19 cellular contexts compared by ENCODE assay signal in genomic region chr3:55191911-55192787, GRCh38.
DNase-seq lines count a peak whose midpoint lies in the region; ATAC-seq and TF ChIP-seq lines count a peak whose summit lies in the region.
"Had no signal": no experiment of that assay in that cellular context is flagged by ENCODE, and none has a peak within 500 bp of the region (broad histone marks: within the 10 kb centered on the region; RNA-seq: fewer than 3 reads in every experiment).

No MANE protein-coding gene starts in this region.

- H3K4me1 ChIP-seq in right cardiac atrium (ENCODE audit: control insufficient read depth, insufficient read depth, low read length) = no peaks in the 10 kb centered on the region

- no peak overlapping the region for H3K27ac Mint-ChIP-seq in activated T-helper 17 cell treated with anti-CD3 and anti-CD28 coated beads, Interleukin-2, amount 50 U/mL, for 72 hours
- H3K27ac Mint-ChIP-seq: brain, naive B cell, type B pancreatic cell had no signal

- peaks cover 5% of the 10 kb centered on the region for H3K9me3 Mint-ChIP-seq in activated T-helper 17 cell treated with anti-CD3 and anti-CD28 coated beads, Interleukin-2, amount 50 U/mL, for 72 hours

- H3K27me3 ChIP-seq in AG04450 (ENCODE audit: control insufficient read depth, insufficient read depth, low read length) (no peaks in the 10 kb centered on the region), right cardiac atrium (ENCODE audit: control insufficient read depth, insufficient read depth) (no peaks in the 10 kb centered on the region)

- POLR2A ChIA-PET in AG04450 (lab: Yijun Ruan, JAX) = interaction anchor here (0.5 to 1.1 kb wide), 5 partner anchors 10 to 154 kb away, joined by 3 to 7 read pairs (median 5); no protein-coding TSS in a partner anchor

- TF ChIP-seq CTCF in AG04450 (IDR thresholded peaks at IDR 0.05; ENCODE audit: low read depth, low read length) (no peak), astrocyte of the spinal cord (IDR thresholded peaks at IDR 0.05; ENCODE audit: low read depth, low read length) (no peak)

- H3K4me3 ChIP-seq in AG04450 (ENCODE audit: low read depth, low read length) (no peak overlapping the region), astrocyte of the spinal cord (ENCODE audit: low read depth, low read length) (no peak overlapping the region), right cardiac atrium (ENCODE audit: low read length) (no peak overlapping the region)
- H3K4me3 ChIP-seq: BLaER1 treated with 17β-estradiol and CSF1 and Interleukin-3, amounts not matched to agents 10 nM and 100 nM; SK-N-MC; skin epidermis had no signal

- no peaks in the 10 kb centered on the region for H3K36me3 Mint-ChIP-seq in activated T-helper 17 cell treated with anti-CD3 and anti-CD28 coated beads, Interleukin-2, amount 50 U/mL, for 72 hours (ENCODE audit: low read depth)
- H3K36me3 Mint-ChIP-seq: brain, naive B cell, type B pancreatic cell had no signal

- no peaks in the 10 kb centered on the region for H3K4me1 Mint-ChIP-seq in activated T-helper 17 cell treated with anti-CD3 and anti-CD28 coated beads, Interleukin-2, amount 50 U/mL, for 72 hours
- H3K4me1 Mint-ChIP-seq: naive B cell had no signal

- 83% methylated on average over 4 of the region's 4 CpGs for WGBS in right cardiac atrium

- no peak for ATAC-seq in activated T-helper 17 cell treated with anti-CD3 and anti-CD28 coated beads, Interleukin-2, amount 50 U/mL, for 72 hours (replicated peaks)
- no peak for ATAC-seq in right cardiac atrium
- ATAC-seq: activated CD4-positive, CD25-positive, alpha-beta regulatory T cell treated with anti-CD3 and anti-CD28 coated beads, Interleukin-2, amount 50 U/mL, for 24 hours had no signal

- in situ Hi-C loops in astrocyte of the spinal cord (cut with HindIII; ENCODE audit: low sequenced_read_pairs) = no loop called here

- H3K4me3 Mint-ChIP-seq in activated T-helper 17 cell treated with anti-CD3 and anti-CD28 coated beads, Interleukin-2, amount 50 U/mL, for 72 hours = no peak overlapping the region
- H3K4me3 Mint-ChIP-seq: brain, naive B cell, type B pancreatic cell had no signal

- intact Hi-C loops in right cardiac atrium (cut with DNase I) = no loop called here

- H3K27me3 Mint-ChIP-seq in activated T-helper 17 cell treated with anti-CD3 and anti-CD28 coated beads, Interleukin-2, amount 50 U/mL, for 72 hours = no peaks in the 10 kb centered on the region
- H3K27me3 Mint-ChIP-seq: naive B cell had no signal

- H3K9me3 ChIP-seq in AG04450 (ENCODE audit: control insufficient read depth, insufficient read depth, low read length) (peaks cover 8% of the 10 kb centered on the region), right cardiac atrium (ENCODE audit: control insufficient read depth, low read length) (no peaks in the 10 kb centered on the region)

- CTCF ChIA-PET in AG04450 (lab: Charles Lee) = interaction anchor here (3.0 kb wide), 1 partner anchor 11 kb away, joined by 12 read pairs; no protein-coding TSS in a partner anchor

- DNase-seq in AG04450 (ENCODE audit: low read depth, low spot score) (peak; percentile 76), HS-5 (ENCODE audit: low read depth) (peak; percentile 95), astrocyte of the spinal cord (ENCODE audit: low read depth, low spot score) (peak; percentile 97), kidney glomerular epithelial cell (lab: John Stamatoyannopoulos, UW) (peak; percentile 98), right cardiac atrium (no peak), HuH-7.5 (ENCODE audit: low spot score) (no peak)
- no peak for DNase-seq in stimulated activated CD4-positive, alpha-beta T cell treated with anti-CD3 and anti-CD28 coated beads, Interleukin-1b, Interleukin-23, amount 100 ng/mL, for 48 hours
- DNase-seq: activated T-cell treated with anti-CD3 and anti-CD28 coated beads, Interleukin-2, amount 50 U/mL, for 48 hours; GF-D8; naive B cell; NCI-H1105; NCI-H748 treated with DMSO at 0.1 percent for 48 hours had no signal

- H3K27ac ChIP-seq in AG04450 (ENCODE audit: low read depth, low read length) (peak overlapping the region; percentile 98), right cardiac atrium (ENCODE audit: low read length) (no peak overlapping the region)
- H3K27ac ChIP-seq: BLaER1 treated with 17β-estradiol and CSF1 and Interleukin-3, amounts not matched to agents 10 nM and 100 nM; SK-N-MC had no signal

Comparison
In these comparisons a context has a peak if more than half of its experiments do, and no peak if none do; other contexts are left out.
1. DNase-seq: peak in AG04450 (single experiment), HS-5 (single experiment), astrocyte of the spinal cord (single experiment) and kidney glomerular epithelial cell (single experiment); none in stimulated activated CD4-positive, alpha-beta T cell treated with anti-CD3 and anti-CD28 coated beads, Interleukin-1b, Interleukin-23, amount 100 ng/mL, for 48 hours (single experiment), right cardiac atrium (0 of 3) and HuH-7.5 (single experiment).